Comparison of ENCODE assay signal across 20 cellular contexts in genomic region chr5:53333160-53333559, GRCh38.
A peak's percentile ranks its signal among the peaks of the same experiment; 100 is the strongest.
DNase-seq lines count a peak whose midpoint lies in the region; ATAC-seq, FAIRE-seq and TF ChIP-seq lines count a peak whose summit lies in the region.
"Had no signal": no experiment of that assay in that cellular context is flagged by ENCODE, and none has a peak within 500 bp of the region (broad histone marks: within the 10 kb centered on the region; RNA-seq: fewer than 3 reads in every experiment).

No MANE protein-coding gene starts in this region.

- peak overlapping the region; percentile 100 for H3K27ac ChIP-seq in RWPE2 (ENCODE audit: poor library complexity, severe bottlenecking)

- no peaks in the 10 kb centered on the region for H3K36me3 ChIP-seq in RWPE2 (ENCODE audit: low read depth)
- H3K36me3 ChIP-seq in BE2C, result no peaks in the 10 kb centered on the region

- ATAC-seq in RWPE2 (ENCODE audit: low read depth) (peak; percentile 55), esophagus mucosa (peak; percentile 77)
- ATAC-seq: effector memory CD8-positive, alpha-beta T cell; HCT116; HepG2; Panc1 had no signal

- no peaks in the 10 kb centered on the region for H3K36me3 Mint-ChIP-seq in glutamatergic neuron (ENCODE audit: unreplicated experiment)
- H3K36me3 Mint-ChIP-seq: activated naive CD8-positive, alpha-beta T cell treated with anti-CD3 and anti-CD28 coated beads for 36 hours had no signal

- H3K4me1 ChIP-seq in RWPE2 (ENCODE audit: insufficient read depth, poor library complexity, severe bottlenecking) (peaks cover 61% of the 10 kb centered on the region), BE2C (no peaks in the 10 kb centered on the region)

- H3K4me3 ChIP-seq in RWPE2 (ENCODE audit: severe bottlenecking), result no peak overlapping the region
- H3K4me3 ChIP-seq in skeletal muscle cell (ENCODE audit: low read depth, low read length), result no peak overlapping the region
- H3K4me3 ChIP-seq in BE2C (ENCODE audit: low read depth, low read length), result no peak overlapping the region

- FAIRE-seq in GM19239 (lab: Jason Lieb, UNC), result no peak
- FAIRE-seq: GM18507, HepG2, islet of Langerhans had no signal

- H3K9me3 ChIP-seq in RWPE2 (ENCODE audit: severe bottlenecking) (no peaks in the 10 kb centered on the region), BE2C (no peaks in the 10 kb centered on the region)

- H3K9me3 Mint-ChIP-seq in glutamatergic neuron (ENCODE audit: unreplicated experiment), result no peaks in the 10 kb centered on the region
- H3K9me3 Mint-ChIP-seq: activated naive CD8-positive, alpha-beta T cell treated with anti-CD3 and anti-CD28 coated beads for 36 hours; activated T-cell treated with anti-CD3 and anti-CD28 coated beads, Interleukin-2, amount 50 U/mL, for 24 hours; effector memory CD8-positive, alpha-beta T cell had no signal

- no peak for TF ChIP-seq CTCF in RWPE2 (IDR thresholded peaks at IDR 0.05; ENCODE audit: poor library complexity, severe bottlenecking)
- TF ChIP-seq CTCF in glutamatergic neuron (IDR thresholded peaks at IDR 0.05; ENCODE audit: partially characterized antibody, unreplicated experiment), result no peak
- TF ChIP-seq CTCF in BE2C (IDR thresholded peaks at IDR 0.05; ENCODE audit: low read depth, low read length), result no peak

- no peaks in the 10 kb centered on the region for H3K27me3 ChIP-seq in RWPE2 (ENCODE audit: insufficient read depth, poor library complexity, severe bottlenecking)
- no peaks in the 10 kb centered on the region for H3K27me3 ChIP-seq in BE2C

- H3K4me1 Mint-ChIP-seq in glutamatergic neuron (ENCODE audit: low read depth, unreplicated experiment), result no peaks in the 10 kb centered on the region
- H3K4me1 Mint-ChIP-seq: activated naive CD8-positive, alpha-beta T cell treated with anti-CD3 and anti-CD28 coated beads for 36 hours had no signal

- H3K4me3 Mint-ChIP-seq in glutamatergic neuron (ENCODE audit: unreplicated experiment), result no peak overlapping the region
- H3K4me3 Mint-ChIP-seq: activated naive CD8-positive, alpha-beta T cell treated with anti-CD3 and anti-CD28 coated beads for 36 hours; activated T-cell treated with anti-CD3 and anti-CD28 coated beads, Interleukin-2, amount 50 U/mL, for 24 hours; effector memory CD8-positive, alpha-beta T cell had no signal

- DNase-seq in EH (ENCODE audit: low read depth) (peak; percentile 93), RWPE2 (ENCODE audit: low spot score) (no peak), skeletal muscle cell (ENCODE audit: low read depth) (peak; percentile 54), DMS53 treated with DMSO at 0.1 percent for 48 hours (lab: John Stamatoyannopoulos, UW; ENCODE audit: unreplicated experiment) (no peak), glutamatergic neuron (no peak), BE2C (no peak), GM19239 (ENCODE audit: insufficient read length, low spot score) (no peak)
- DNase-seq: activated naive CD8-positive, alpha-beta T cell treated with anti-CD3 and anti-CD28 coated beads for 36 hours; activated T-cell treated with anti-CD3 and anti-CD28 coated beads, Interleukin-2, amount 50 U/mL, for 24 hours; central memory CD4-positive, alpha-beta T cell; effector memory CD8-positive, alpha-beta T cell; head of caudate nucleus; NCI-H69; retina had no signal

- H3K27me3 Mint-ChIP-seq in glutamatergic neuron (ENCODE audit: unreplicated experiment), result no peaks in the 10 kb centered on the region

- H3K27ac Mint-ChIP-seq in glutamatergic neuron (ENCODE audit: unreplicated experiment), result no peak overlapping the region
- H3K27ac Mint-ChIP-seq: activated naive CD8-positive, alpha-beta T cell treated with anti-CD3 and anti-CD28 coated beads for 36 hours; activated T-cell treated with anti-CD3 and anti-CD28 coated beads, Interleukin-2, amount 50 U/mL, for 24 hours; effector memory CD8-positive, alpha-beta T cell had no signal

Comparison
In these comparisons a context has a peak if more than half of its experiments do, and no peak if none do; other contexts are left out.
1. DNase-seq: peak in EH (single experiment) and skeletal muscle cell (single experiment); none in RWPE2 (single experiment), DMS53 treated with DMSO at 0.1 percent for 48 hours (single experiment), glutamatergic neuron (single experiment), BE2C (single experiment) and GM19239 (single experiment).